In genomic region chr1:207818971-207819451, GRCh38 we compare ENCODE assay signal across 11 cellular contexts.
DNase-seq lines count a peak whose midpoint lies in the region; ATAC-seq and TF ChIP-seq lines count a peak whose summit lies in the region.
"Had no signal": no experiment of that assay in that cellular context is flagged by ENCODE, and none has a peak within 500 bp of the region (broad histone marks: within the 10 kb centered on the region; RNA-seq: fewer than 3 reads in every experiment).

No MANE protein-coding gene starts in this region.

- no peak for TF ChIP-seq CTCF in coronary artery (IDR thresholded peaks at IDR 0.05)
- TF ChIP-seq CTCF in upper lobe of right lung (IDR thresholded peaks at IDR 0.05), result no peak
- no peak for TF ChIP-seq CTCF in endodermal cell (conservative IDR thresholded peaks at IDR 0.05)

- 49% methylated on average over 17 of the region's 18 CpGs for whole genome bisulfite sequencing in mesenchymal stem cell
- WGBS in endodermal cell (ENCODE audit: insufficient coverage in 1 of 2, insufficient read length in 1 of 2), 2 experiments, result 72 to 73% methylated on average over 11 to 18 of the region's 18 CpGs

- no peak overlapping the region for H2BK120ac ChIP-seq in mesenchymal stem cell (ENCODE audit: low read depth, low read length)

- peaks cover 11 to 56% of the 10 kb centered on the region in 2 experiments for H3K36me3 ChIP-seq in mesenchymal stem cell (ENCODE audit: control insufficient read depth in 1 of 2, insufficient read depth in 2 of 2, low read depth in 1 of 2, low read length in 2 of 2)
- H3K36me3 ChIP-seq in upper lobe of right lung, result peaks cover 68% of the 10 kb centered on the region
- no peaks in the 10 kb centered on the region for H3K36me3 ChIP-seq in endodermal cell (ENCODE audit: control insufficient read depth, insufficient read depth, low read length)
- H3K36me3 ChIP-seq: BE2C had no signal

- H2BK15ac ChIP-seq in mesenchymal stem cell (ENCODE audit: low read depth, poor library complexity, severe bottlenecking), result peak overlapping the region; percentile 2

- peaks cover 18% of the 10 kb centered on the region for H3K4me1 ChIP-seq in mesenchymal stem cell (ENCODE audit: control insufficient read depth, insufficient read depth, low read depth, low read length)
- peaks cover 78% of the 10 kb centered on the region for H3K4me1 ChIP-seq in upper lobe of right lung
- no peaks in the 10 kb centered on the region for H3K4me1 ChIP-seq in endodermal cell (ENCODE audit: control insufficient read depth, insufficient read depth, low read length)
- H3K4me1 ChIP-seq: BE2C had no signal

- H2BK5ac ChIP-seq in mesenchymal stem cell (ENCODE audit: low read depth, low read length, poor library complexity, severe bottlenecking), result no peak overlapping the region

- H3K27me3 ChIP-seq in mesenchymal stem cell (ENCODE audit: control insufficient read depth in 1 of 2, insufficient read depth in 1 of 2, low read length in 2 of 2), result no peaks in the 10 kb centered on the region
- no peaks in the 10 kb centered on the region for H3K27me3 ChIP-seq in upper lobe of right lung
- no peaks in the 10 kb centered on the region for H3K27me3 ChIP-seq in endodermal cell (ENCODE audit: control insufficient read depth, insufficient read depth, low read length, poor library complexity, severe bottlenecking)
- H3K27me3 ChIP-seq: BE2C had no signal

- H3K36me3 Mint-ChIP-seq in activated naive CD4-positive, alpha-beta T cell treated with anti-CD3 and anti-CD28 coated beads, Interleukin-2, amount 50 U/mL, for 24 hours, result peaks cover 10% of the 10 kb centered on the region
- H3K36me3 Mint-ChIP-seq in endodermal cell (ENCODE audit: low read depth), result no peaks in the 10 kb centered on the region

- peaks cover 90% of the 10 kb centered on the region for H3K4me1 Mint-ChIP-seq in activated naive CD4-positive, alpha-beta T cell treated with anti-CD3 and anti-CD28 coated beads, Interleukin-2, amount 50 U/mL, for 24 hours
- H3K4me1 Mint-ChIP-seq in endodermal cell, result peaks cover 3% of the 10 kb centered on the region

- no peak overlapping the region for H4K8ac ChIP-seq in mesenchymal stem cell (ENCODE audit: low read length)

- peak overlapping the region in 1 of 2 experiments; percentile 57 for H2BK12ac ChIP-seq in mesenchymal stem cell (ENCODE audit: low read length in 2 of 2)

- H3K4ac ChIP-seq in mesenchymal stem cell (ENCODE audit: low read depth in 1 of 2, low read length in 2 of 2), result peak overlapping the region; percentile 10 to 60

- peak overlapping the region; percentile 94 to 98 for H3K27ac ChIP-seq in coronary artery
- H3K27ac ChIP-seq in mesenchymal stem cell (ENCODE audit: low read length, poor library complexity, severe bottlenecking), result no peak overlapping the region
- peak overlapping the region; percentile 60 for H3K27ac ChIP-seq in upper lobe of right lung
- H3K27ac ChIP-seq in endodermal cell (ENCODE audit: low read depth, low read length), result no peak overlapping the region

- H2AK5ac ChIP-seq in mesenchymal stem cell (ENCODE audit: low read length, severe bottlenecking), result no peak overlapping the region

- H4K91ac ChIP-seq in mesenchymal stem cell (ENCODE audit: low read length), result peak overlapping the region; percentile 78

- H3K9me3 ChIP-seq in mesenchymal stem cell (ENCODE audit: control insufficient read depth, low read length) (no peaks in the 10 kb centered on the region), upper lobe of right lung (no peaks in the 10 kb centered on the region), endodermal cell (ENCODE audit: control insufficient read depth, low read length) (no peaks in the 10 kb centered on the region)
- H3K9me3 ChIP-seq: BE2C had no signal

- H3K14ac ChIP-seq in mesenchymal stem cell (ENCODE audit: low read length in 2 of 2), result no peak overlapping the region

- ATAC-seq in upper lobe of right lung (no peak), GM19455 (IDR thresholded peaks at IDR 0.05; ENCODE audit: unreplicated experiment) (no peak)
- ATAC-seq: natural killer cell had no signal

- H3K9ac ChIP-seq in mesenchymal stem cell (ENCODE audit: low read length) (peak overlapping the region; percentile 33), endodermal cell (ENCODE audit: extremely low read depth, low read length, poor library complexity, severe bottlenecking) (no peak overlapping the region)

- intact Hi-C loops in upper lobe of right lung (cut with DNase I), result no loop called here

- H3K18ac ChIP-seq in mesenchymal stem cell (ENCODE audit: low read depth in 1 of 2, low read length in 2 of 2), result peak overlapping the region in 1 of 2 experiments; percentile 74

- DNase-seq in activated naive CD4-positive, alpha-beta T cell treated with anti-CD3 and anti-CD28 coated beads, Interleukin-2, amount 50 U/mL, for 16 hours, result no peak
- peak; percentile 72 for DNase-seq in coronary artery (ENCODE audit: low spot score)
- DNase-seq in mesenchymal stem cell, result peak; percentile 81
- peak; percentile 53 for DNase-seq in upper lobe of right lung
- DNase-seq in inferior parietal cortex (ENCODE audit: extremely low spot score), result no peak
- no peak for DNase-seq in endodermal cell
- DNase-seq: BE2C, KG1, natural killer cell had no signal

- H3K79me1 ChIP-seq in mesenchymal stem cell (replicated peaks; ENCODE audit: low read length, poor library complexity, severe bottlenecking), result peaks cover 3% of the 10 kb centered on the region

- peak overlapping the region; percentile 38 for H3K27ac Mint-ChIP-seq in activated naive CD4-positive, alpha-beta T cell treated with anti-CD3 and anti-CD28 coated beads, Interleukin-2, amount 50 U/mL, for 24 hours
- H3K27ac Mint-ChIP-seq in endodermal cell, result no peak overlapping the region

- H3K4me3 Mint-ChIP-seq in activated naive CD4-positive, alpha-beta T cell treated with anti-CD3 and anti-CD28 coated beads, Interleukin-2, amount 50 U/mL, for 24 hours, result no peak overlapping the region
- no peak overlapping the region for H3K4me3 Mint-ChIP-seq in endodermal cell
- H3K4me3 Mint-ChIP-seq: natural killer cell had no signal

- H2AFZ ChIP-seq in mesenchymal stem cell (ENCODE audit: low read depth, low read length), result no peak overlapping the region

- H3K27me3 Mint-ChIP-seq in activated naive CD4-positive, alpha-beta T cell treated with anti-CD3 and anti-CD28 coated beads, Interleukin-2, amount 50 U/mL, for 24 hours, result no peaks in the 10 kb centered on the region
- H3K27me3 Mint-ChIP-seq in endodermal cell (ENCODE audit: insufficient read depth), result no peaks in the 10 kb centered on the region

- peak overlapping the region; percentile 57 for H3K4me2 ChIP-seq in mesenchymal stem cell (ENCODE audit: low read length, poor library complexity, severe bottlenecking)

- peak overlapping the region; percentile 88 for H3K4me3 ChIP-seq in coronary artery
- H3K4me3 ChIP-seq in mesenchymal stem cell (ENCODE audit: insufficient read depth in 1 of 2, low read depth in 1 of 2, low read length in 2 of 2), result peak overlapping the region in 1 of 2 experiments; percentile 5
- peak overlapping the region; percentile 71 for H3K4me3 ChIP-seq in upper lobe of right lung
- H3K4me3 ChIP-seq in endodermal cell (ENCODE audit: low read length), result no peak overlapping the region

- no peak overlapping the region for H3K23ac ChIP-seq in mesenchymal stem cell (ENCODE audit: low read length in 2 of 2)

- H3K9me3 Mint-ChIP-seq in activated naive CD4-positive, alpha-beta T cell treated with anti-CD3 and anti-CD28 coated beads, Interleukin-2, amount 50 U/mL, for 24 hours, result no peaks in the 10 kb centered on the region
- no peaks in the 10 kb centered on the region for H3K9me3 Mint-ChIP-seq in endodermal cell

Comparison
In these comparisons a context has a peak if more than half of its experiments do, and no peak if none do; other contexts are left out.
1. DNase-seq: peak in coronary artery (single experiment), mesenchymal stem cell (single experiment) and upper lobe of right lung (single experiment); none in activated naive CD4-positive, alpha-beta T cell treated with anti-CD3 and anti-CD28 coated beads, Interleukin-2, amount 50 U/mL, for 16 hours (single experiment), inferior parietal cortex (single experiment) and endodermal cell (single experiment).
2. H3K27ac ChIP-seq: peak in coronary artery (2 of 2) and upper lobe of right lung (single experiment); none in mesenchymal stem cell (single experiment) and endodermal cell (single experiment).